1 cellular context compared by ENCODE assay signal in genomic region chr16:85209526-85210121, GRCh38.
TF ChIP-seq lines count a peak whose summit lies in the region.

No MANE protein-coding gene starts in this region.

TF ChIP-seq in SK-N-SH treated with all-trans-retinoic acid at 6 μM for 48 hours, 23 proteins besides CTCF, POLR2A, EP300 and RAD21 (continued from another document):
- TF ChIP-seq POU6F1 (CRISPR knock-in tag; IDR thresholded peaks at IDR 0.05; ENCODE audit: borderline replicate concordance, low read depth), result no peak
- TF ChIP-seq CSDC2 (CRISPR knock-in tag; IDR thresholded peaks at IDR 0.05), result no peak
- TF ChIP-seq PATZ1 (CRISPR knock-in tag; IDR thresholded peaks at IDR 0.05; ENCODE audit: borderline replicate concordance), result no peak
- TF ChIP-seq SNAI2 (CRISPR knock-in tag; IDR thresholded peaks at IDR 0.05), result no peak
- TF ChIP-seq ZNF70 (CRISPR knock-in tag; IDR thresholded peaks at IDR 0.05), result no peak
- TF ChIP-seq ISL1 (CRISPR knock-in tag; IDR thresholded peaks at IDR 0.05), result no peak
- no peak for TF ChIP-seq ZNF8 (CRISPR knock-in tag; IDR thresholded peaks at IDR 0.05)
- no peak for TF ChIP-seq ZFP30 (CRISPR knock-in tag; IDR thresholded peaks at IDR 0.05)
- no peak for TF ChIP-seq OSR1 (CRISPR knock-in tag; IDR thresholded peaks at IDR 0.05)
